ENCODE assay signal across 1 cellular context in genomic region chr21:32393677-32394001, GRCh38.
A peak's percentile ranks its signal among the peaks of the same experiment; 100 is the strongest.
TF ChIP-seq lines count a peak whose summit lies in the region.

No MANE protein-coding gene starts in this region.

TF ChIP-seq in HepG2, 621 proteins besides CTCF, POLR2A, EP300 and RAD21:
- TF ChIP-seq CREB3 (CRISPR knock-in tag; IDR thresholded peaks at IDR 0.05) = 0 out of 2 replicates have a peak, but pooled peaks have one; percentile 34
- 0 out of 2 replicates have a peak, but pooled peaks have one; percentile 50 for TF ChIP-seq REL (CRISPR knock-in tag; conservative IDR thresholded peaks at IDR 0.05)
- TF ChIP-seq ZC3H13 (CRISPR knock-in tag; IDR thresholded peaks at IDR 0.05) = 0 out of 2 replicates have a peak, but pooled peaks have one; percentile 17
- 0 out of 2 replicates have a peak, but pooled peaks have one; percentile 9 for TF ChIP-seq MED1 (CRISPR knock-in tag; IDR thresholded peaks at IDR 0.05)
- TF ChIP-seq, protein P1, sequence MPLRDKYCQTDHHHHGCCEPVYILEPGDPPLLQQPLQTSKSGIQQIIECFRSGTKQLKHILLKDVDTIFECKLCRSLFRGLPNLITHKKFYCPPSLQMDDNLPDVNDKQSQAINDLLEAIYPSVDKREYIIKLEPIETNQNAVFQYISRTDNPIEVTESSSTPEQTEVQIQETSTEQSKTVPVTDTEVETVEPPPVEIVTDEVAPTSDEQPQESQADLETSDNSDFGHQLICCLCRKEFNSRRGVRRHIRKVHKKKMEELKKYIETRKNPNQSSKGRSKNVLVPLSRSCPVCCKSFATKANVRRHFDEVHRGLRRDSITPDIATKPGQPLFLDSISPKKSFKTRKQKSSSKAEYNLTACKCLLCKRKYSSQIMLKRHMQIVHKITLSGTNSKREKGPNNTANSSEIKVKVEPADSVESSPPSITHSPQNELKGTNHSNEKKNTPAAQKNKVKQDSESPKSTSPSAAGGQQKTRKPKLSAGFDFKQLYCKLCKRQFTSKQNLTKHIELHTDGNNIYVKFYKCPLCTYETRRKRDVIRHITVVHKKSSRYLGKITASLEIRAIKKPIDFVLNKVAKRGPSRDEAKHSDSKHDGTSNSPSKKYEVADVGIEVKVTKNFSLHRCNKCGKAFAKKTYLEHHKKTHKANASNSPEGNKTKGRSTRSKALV (CRISPR knock-in tag; IDR thresholded peaks at IDR 0.05) = 0 out of 2 replicates have a peak, but pooled peaks have one; percentile 41
- 0 out of 2 replicates have a peak, but pooled peaks have one; percentile 35 for TF ChIP-seq IRX3 (CRISPR knock-in tag; IDR thresholded peaks at IDR 0.05; ENCODE audit: borderline replicate concordance, low read depth)
- 0 out of 2 replicates have a peak, but pooled peaks have one; percentile 37 for TF ChIP-seq E2F1 (CRISPR knock-in tag; IDR thresholded peaks at IDR 0.05)
- peak; percentile 21 for TF ChIP-seq ZNF205 (CRISPR knock-in tag; IDR thresholded peaks at IDR 0.05)
- TF ChIP-seq CEBPG (CRISPR knock-in tag; IDR thresholded peaks at IDR 0.05) = peak; percentile 46; the same call in 1 of the 2 replicates
- peak; percentile 11; the same call in 1 of the 2 replicates for TF ChIP-seq PATZ1 (CRISPR knock-in tag; IDR thresholded peaks at IDR 0.05)
- TF ChIP-seq ZNF124 (CRISPR knock-in tag; IDR thresholded peaks at IDR 0.05) = no peak
- TF ChIP-seq ISX (CRISPR knock-in tag; conservative IDR thresholded peaks at IDR 0.05) = peak; percentile 45; the same call in 1 of the 2 replicates
- 0 out of 2 replicates have a peak, but pooled peaks have one; percentile 33 for TF ChIP-seq ZBTB14 (CRISPR knock-in tag; IDR thresholded peaks at IDR 0.05)
- no peak for TF ChIP-seq ZNF275 (CRISPR knock-in tag; IDR thresholded peaks at IDR 0.05; ENCODE audit: borderline replicate concordance)
- TF ChIP-seq LCORL (IDR thresholded peaks at IDR 0.05) = no peak
- TF ChIP-seq LCORL (CRISPR knock-in tag; IDR thresholded peaks at IDR 0.05) = no peak
- TF ChIP-seq ZNF264 (CRISPR knock-in tag; IDR thresholded peaks at IDR 0.05) = 0 out of 2 replicates have a peak, but pooled peaks have one; percentile 56
- peak in 1 of 2 experiments; percentile 73; a peak in 2 of 4 replicates for TF ChIP-seq ATF4 (CRISPR knock-in tag; IDR thresholded peaks at IDR 0.05)
- 0 out of 2 replicates have a peak, but pooled peaks have one; percentile 59 for TF ChIP-seq NFATC3 (CRISPR knock-in tag; IDR thresholded peaks at IDR 0.05)
- 0 out of 2 replicates have a peak, but pooled peaks have one; percentile 4 for TF ChIP-seq TCF7 (IDR thresholded peaks at IDR 0.05; ENCODE audit: low read depth)
- TF ChIP-seq SNAPC5 (CRISPR knock-in tag; IDR thresholded peaks at IDR 0.05; ENCODE audit: borderline replicate concordance) = no peak
- TF ChIP-seq, protein P2, sequence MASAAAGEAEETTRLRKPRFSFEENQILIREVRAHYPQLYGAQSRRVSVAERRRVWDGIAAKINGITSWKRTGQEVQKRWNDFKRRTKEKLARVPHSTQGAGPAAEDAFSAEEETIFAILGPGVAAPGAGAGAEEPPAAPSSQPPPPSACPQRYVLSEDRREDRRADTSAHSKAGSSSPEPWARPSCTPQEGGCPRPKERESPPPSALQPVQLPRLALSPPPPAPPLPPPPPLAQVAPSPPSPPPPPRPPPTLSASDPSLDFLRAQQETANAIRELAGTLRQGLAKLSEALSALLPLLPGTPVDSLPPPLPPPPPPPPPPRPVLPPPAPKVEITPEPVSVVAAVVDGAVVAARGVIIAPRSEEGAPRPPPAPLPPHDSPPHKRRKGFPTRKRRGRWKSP (CRISPR knock-in tag; IDR thresholded peaks at IDR 0.05) = 0 out of 2 replicates have a peak, but pooled peaks have one; percentile 60
- 0 out of 2 replicates have a peak, but pooled peaks have one; percentile 2 for TF ChIP-seq ZNF652 (CRISPR knock-in tag; IDR thresholded peaks at IDR 0.05; ENCODE audit: borderline replicate concordance, low read depth)
- TF ChIP-seq TARDBP (CRISPR knock-in tag; IDR thresholded peaks at IDR 0.05) = 0 out of 2 replicates have a peak, but pooled peaks have one; percentile 19
- TF ChIP-seq TBP (CRISPR knock-in tag; IDR thresholded peaks at IDR 0.05) = no peak
- no peak for TF ChIP-seq FOXA1 (IDR thresholded peaks at IDR 0.05)
- TF ChIP-seq FOXA1 (CRISPR knock-in tag; IDR thresholded peaks at IDR 0.05) = no peak
- TF ChIP-seq, protein P3, sequence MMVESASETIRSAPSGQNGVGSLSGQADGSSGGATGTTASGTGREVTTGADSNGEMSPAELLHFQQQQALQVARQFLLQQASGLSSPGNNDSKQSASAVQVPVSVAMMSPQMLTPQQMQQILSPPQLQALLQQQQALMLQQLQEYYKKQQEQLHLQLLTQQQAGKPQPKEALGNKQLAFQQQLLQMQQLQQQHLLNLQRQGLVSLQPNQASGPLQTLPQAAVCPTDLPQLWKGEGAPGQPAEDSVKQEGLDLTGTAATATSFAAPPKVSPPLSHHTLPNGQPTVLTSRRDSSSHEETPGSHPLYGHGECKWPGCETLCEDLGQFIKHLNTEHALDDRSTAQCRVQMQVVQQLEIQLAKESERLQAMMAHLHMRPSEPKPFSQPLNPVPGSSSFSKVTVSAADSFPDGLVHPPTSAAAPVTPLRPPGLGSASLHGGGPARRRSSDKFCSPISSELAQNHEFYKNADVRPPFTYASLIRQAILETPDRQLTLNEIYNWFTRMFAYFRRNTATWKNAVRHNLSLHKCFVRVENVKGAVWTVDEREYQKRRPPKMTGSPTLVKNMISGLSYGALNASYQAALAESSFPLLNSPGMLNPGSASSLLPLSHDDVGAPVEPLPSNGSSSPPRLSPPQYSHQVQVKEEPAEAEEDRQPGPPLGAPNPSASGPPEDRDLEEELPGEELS (CRISPR knock-in tag; IDR thresholded peaks at IDR 0.05) = peak; percentile 6; the same call in 1 of the 2 replicates
- 0 out of 2 replicates have a peak, but pooled peaks have one; percentile 25 for TF ChIP-seq ZBED4 (CRISPR knock-in tag; IDR thresholded peaks at IDR 0.05; ENCODE audit: borderline replicate concordance)
- peak; percentile 10; the same call in 1 of the 2 replicates for TF ChIP-seq SAP130 (CRISPR knock-in tag; IDR thresholded peaks at IDR 0.05; ENCODE audit: low read depth)
- TF ChIP-seq SKI (IDR thresholded peaks at IDR 0.05; ENCODE audit: partially characterized antibody) = no peak
- peak; percentile 82; the same call in 1 of the 2 replicates for TF ChIP-seq SATB2 (CRISPR knock-in tag; IDR thresholded peaks at IDR 0.05)
TF ChIP-seq in HepG2: peak in this region for 23.
